Comparison of ENCODE assay signal across 11 cellular contexts in the genomic region with DNA sequence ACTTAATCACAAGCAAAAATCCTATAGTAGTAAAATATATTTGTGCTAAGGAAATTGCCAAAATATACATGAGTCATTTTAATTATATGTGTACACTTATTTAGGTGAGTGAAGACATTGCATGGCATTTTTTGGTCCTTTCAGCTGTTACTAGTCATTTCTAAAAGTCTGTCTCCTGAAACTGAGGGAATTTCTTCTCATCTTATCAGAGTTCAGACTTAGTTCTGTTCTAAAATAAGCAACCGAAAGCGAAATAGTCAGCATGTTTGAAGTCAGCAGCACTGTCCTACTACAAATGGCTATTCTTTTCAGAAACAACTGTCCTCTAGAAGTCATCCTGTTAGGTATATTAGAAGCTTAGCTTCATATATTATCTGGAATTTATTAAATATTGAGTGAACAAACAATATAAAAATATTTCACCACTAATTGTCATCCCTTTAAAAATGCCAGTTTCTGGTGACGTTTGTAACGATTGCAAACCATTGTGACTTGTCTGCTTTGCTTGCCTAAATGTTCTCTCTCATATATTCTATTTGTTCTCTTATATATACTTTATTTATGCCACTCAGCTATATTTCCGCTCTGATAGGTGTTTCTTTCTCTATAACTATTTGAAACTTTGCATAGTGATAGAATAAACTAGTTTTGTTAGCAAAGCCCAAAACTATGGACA.
A peak's percentile ranks its signal among the peaks of the same experiment; 100 is the strongest.
DNase-seq lines count a peak whose midpoint lies in the region; ATAC-seq and TF ChIP-seq lines count a peak whose summit lies in the region.
"Had no signal": no experiment of that assay in that cellular context is flagged by ENCODE, and none has a peak within 500 bp of the region (broad histone marks: within the 10 kb centered on the region; RNA-seq: fewer than 3 reads in every experiment).

No MANE protein-coding gene starts in this region.

- H3K36me3 ChIP-seq in parathyroid adenoma (ENCODE audit: control insufficient read depth, insufficient read depth, low read length) = no peaks in the 10 kb centered on the region

- no peak overlapping the region for H3K4me3 ChIP-seq in choroid plexus epithelial cell (ENCODE audit: low read depth, low read length)
- peak overlapping the region; percentile 47 for H3K4me3 ChIP-seq in parathyroid adenoma (ENCODE audit: low read depth, low read length)

- no peaks in the 10 kb centered on the region for H3K9me3 ChIP-seq in parathyroid adenoma (ENCODE audit: control insufficient read depth, low read length)

- peak overlapping the region; percentile 90 for H3K27ac ChIP-seq in parathyroid adenoma

- no peaks in the 10 kb centered on the region for H3K27me3 ChIP-seq in parathyroid adenoma (ENCODE audit: control insufficient read depth, insufficient read depth, low read length)

- no peak overlapping the region for H3K9ac ChIP-seq in parathyroid adenoma

- H3K27me3 Mint-ChIP-seq in activated naive CD8-positive, alpha-beta T cell treated with anti-CD3 and anti-CD28 coated beads for 36 hours = no peaks in the 10 kb centered on the region
- H3K27me3 Mint-ChIP-seq: memory B cell had no signal

- ATAC-seq in GM18517 (IDR thresholded peaks at IDR 0.05; ENCODE audit: unreplicated experiment) (peak; percentile 81), HG02852 (IDR thresholded peaks at IDR 0.05; ENCODE audit: unreplicated experiment) (peak; percentile 73), HG03280 (IDR thresholded peaks at IDR 0.05; ENCODE audit: unreplicated experiment) (no peak)

- no peak overlapping the region for H3K27ac Mint-ChIP-seq in activated naive CD8-positive, alpha-beta T cell treated with anti-CD3 and anti-CD28 coated beads for 36 hours
- H3K27ac Mint-ChIP-seq: memory B cell had no signal

- H3K9me3 Mint-ChIP-seq in activated naive CD8-positive, alpha-beta T cell treated with anti-CD3 and anti-CD28 coated beads for 36 hours = peaks cover 4% of the 10 kb centered on the region

- H3K79me2 ChIP-seq in parathyroid adenoma = no peaks in the 10 kb centered on the region

- DNase-seq in choroid plexus epithelial cell (ENCODE audit: low read depth) = peak; percentile 62
- DNase-seq in OCI-M2 (lab: John Stamatoyannopoulos, UW; ENCODE audit: unreplicated experiment) = no peak
- DNase-seq in glomerular visceral epithelial cell (ENCODE audit: extremely low spot score) = no peak
- no peak for DNase-seq in activated naive CD8-positive, alpha-beta T cell treated with anti-CD3 and anti-CD28 coated beads for 36 hours
- DNase-seq: HCEC 1CT; stimulated activated CD4-positive, alpha-beta T cell treated with anti-CD3 and anti-CD28 coated beads, Interleukin-2, amount 100 ng/mL, for 24 hours had no signal

- no peak overlapping the region for H3K4me3 Mint-ChIP-seq in activated naive CD8-positive, alpha-beta T cell treated with anti-CD3 and anti-CD28 coated beads for 36 hours
- H3K4me3 Mint-ChIP-seq: memory B cell had no signal

- H3K36me3 Mint-ChIP-seq in activated naive CD8-positive, alpha-beta T cell treated with anti-CD3 and anti-CD28 coated beads for 36 hours = peaks cover 30% of the 10 kb centered on the region

- H2AFZ ChIP-seq in parathyroid adenoma = peak overlapping the region; percentile 79

- no peak for TF ChIP-seq CTCF in choroid plexus epithelial cell (conservative IDR thresholded peaks at IDR 0.05; ENCODE audit: low read depth, low read length)
- TF ChIP-seq CTCF in parathyroid adenoma (IDR thresholded peaks at IDR 0.05) = no peak

- peaks cover 6% of the 10 kb centered on the region for H3K4me1 Mint-ChIP-seq in activated naive CD8-positive, alpha-beta T cell treated with anti-CD3 and anti-CD28 coated beads for 36 hours
- H3K4me1 Mint-ChIP-seq: memory B cell had no signal

- H3K4me2 ChIP-seq in parathyroid adenoma (ENCODE audit: low read length) = peak overlapping the region; percentile 73

- peaks cover 14% of the 10 kb centered on the region for H3K4me1 ChIP-seq in parathyroid adenoma
